1 cellular context compared by ENCODE assay signal in the genomic region with DNA sequence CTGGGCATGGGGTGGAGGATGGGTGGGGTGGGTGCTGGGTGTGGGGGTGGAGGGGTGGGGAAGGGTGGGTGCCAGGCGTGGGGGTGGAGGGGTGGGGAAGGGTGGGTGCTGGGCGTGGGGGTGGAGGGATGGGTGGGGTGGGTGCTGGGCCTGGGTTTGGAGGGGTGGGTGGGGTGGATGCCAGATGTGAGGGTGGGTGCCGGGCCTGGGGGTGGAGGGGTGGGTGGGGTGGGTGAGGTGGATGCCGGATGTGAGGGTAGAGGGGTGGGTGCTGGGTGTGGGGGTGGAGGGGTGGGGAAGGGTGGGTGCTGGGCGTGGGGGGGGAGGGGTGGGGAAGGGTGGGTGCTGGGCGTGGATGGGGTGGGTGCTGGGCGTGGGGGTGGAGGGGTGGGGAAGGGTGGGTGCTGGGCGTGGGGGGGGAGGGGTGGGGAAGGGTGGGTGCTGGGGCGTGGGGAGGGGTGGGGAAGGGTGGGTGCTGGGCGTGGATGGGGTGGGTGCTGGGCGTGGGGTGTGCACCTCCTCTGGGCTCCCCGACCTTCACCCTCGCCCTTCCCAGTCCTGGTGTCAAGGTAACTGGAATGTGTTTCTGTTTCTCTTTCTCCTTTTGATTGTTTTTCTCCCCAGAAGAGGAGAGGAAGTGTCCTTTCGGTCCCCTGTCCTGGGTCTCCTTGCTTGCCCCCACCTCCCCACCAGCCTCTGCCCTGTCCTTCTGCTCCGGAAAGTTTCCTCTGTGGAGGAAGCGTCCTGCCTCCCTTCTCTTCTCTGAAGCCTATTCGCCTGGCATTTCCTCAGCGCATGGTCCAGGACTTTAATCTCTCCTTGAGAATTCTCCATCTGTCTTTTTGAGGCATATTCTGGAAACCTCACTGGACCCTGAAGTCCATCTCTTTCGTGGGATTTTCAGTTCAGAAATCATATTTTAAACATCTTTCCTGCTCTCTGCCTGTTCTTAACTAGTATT.
TF ChIP-seq lines count a peak whose summit lies in the region.

No MANE protein-coding gene starts in this region.

TF ChIP-seq in GM23338, 12 proteins besides CTCF, POLR2A, EP300 and RAD21:
- TF ChIP-seq STAT1 (IDR thresholded peaks at IDR 0.05; ENCODE audit: unreplicated experiment) = no peak
- no peak for TF ChIP-seq JUNB (IDR thresholded peaks at IDR 0.05; ENCODE audit: unreplicated experiment)
- TF ChIP-seq REST (IDR thresholded peaks at IDR 0.05; ENCODE audit: unreplicated experiment) = no peak
- no peak for TF ChIP-seq ZNF114 (CRISPR knock-in tag; IDR thresholded peaks at IDR 0.05)
- no peak for TF ChIP-seq NANOG (IDR thresholded peaks at IDR 0.05; ENCODE audit: borderline replicate concordance)
- no peak for TF ChIP-seq CREB1 (CRISPR knock-in tag; IDR thresholded peaks at IDR 0.05; ENCODE audit: low read depth)
- TF ChIP-seq ZNF331 (CRISPR knock-in tag; IDR thresholded peaks at IDR 0.05; ENCODE audit: low read depth) = no peak
- TF ChIP-seq EZH2phosphoT487 (IDR thresholded peaks at IDR 0.05; ENCODE audit: unreplicated experiment) = no peak
- no peak for TF ChIP-seq EZH2 (IDR thresholded peaks at IDR 0.05; ENCODE audit: low read depth, unreplicated experiment)
- no peak for TF ChIP-seq POLR2AphosphoS5 (IDR thresholded peaks at IDR 0.05; ENCODE audit: low read depth)
- no peak for TF ChIP-seq ZNF462 (CRISPR knock-in tag; IDR thresholded peaks at IDR 0.05)
- TF ChIP-seq, protein P1, sequence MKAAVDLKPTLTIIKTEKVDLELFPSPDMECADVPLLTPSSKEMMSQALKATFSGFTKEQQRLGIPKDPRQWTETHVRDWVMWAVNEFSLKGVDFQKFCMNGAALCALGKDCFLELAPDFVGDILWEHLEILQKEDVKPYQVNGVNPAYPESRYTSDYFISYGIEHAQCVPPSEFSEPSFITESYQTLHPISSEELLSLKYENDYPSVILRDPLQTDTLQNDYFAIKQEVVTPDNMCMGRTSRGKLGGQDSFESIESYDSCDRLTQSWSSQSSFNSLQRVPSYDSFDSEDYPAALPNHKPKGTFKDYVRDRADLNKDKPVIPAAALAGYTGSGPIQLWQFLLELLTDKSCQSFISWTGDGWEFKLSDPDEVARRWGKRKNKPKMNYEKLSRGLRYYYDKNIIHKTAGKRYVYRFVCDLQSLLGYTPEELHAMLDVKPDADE (IDR thresholded peaks at IDR 0.05) = no peak
